Comparison of ENCODE assay signal across 10 cellular contexts in genomic region chr1:236687273-236687672, GRCh38. TPM values are rescaled to one million over a fixed set of nuclear protein-coding genes. Genes with fewer than 3 reads are reported as not detected.
A peak's percentile ranks its signal among the peaks of the same experiment; 100 is the strongest.
DNase-seq lines count a peak whose midpoint lies in the region; ATAC-seq and TF ChIP-seq lines count a peak whose summit lies in the region.
"Had no signal": no experiment of that assay in that cellular context is flagged by ENCODE, and none has a peak within 500 bp of the region (broad histone marks: within the 10 kb centered on the region; RNA-seq: fewer than 3 reads in every experiment).

No MANE protein-coding gene starts in this region.

- H3K36me3 Mint-ChIP-seq in GM23338 (ENCODE audit: low read depth), result peaks cover 7% of the 10 kb centered on the region
- peaks cover 4% of the 10 kb centered on the region for H3K36me3 Mint-ChIP-seq in T-helper 17 cell (ENCODE audit: low read depth)
- peaks cover 4% of the 10 kb centered on the region for H3K36me3 Mint-ChIP-seq in progenitor cell of endocrine pancreas (ENCODE audit: insufficient read depth)
- peaks cover 7% of the 10 kb centered on the region for H3K36me3 Mint-ChIP-seq in HFFc6 (ENCODE audit: low read depth)

- H3K9me3 Mint-ChIP-seq in GM23338 (peaks cover 12% of the 10 kb centered on the region), progenitor cell of endocrine pancreas (ENCODE audit: low read depth) (peaks cover 7% of the 10 kb centered on the region), HFFc6 (peaks cover 21% of the 10 kb centered on the region)

- H3K4me3 Mint-ChIP-seq in GM23338 (peak overlapping the region; percentile 71), T-helper 17 cell (peak overlapping the region; percentile 83), progenitor cell of endocrine pancreas (ENCODE audit: low read depth) (peak overlapping the region; percentile 37), HFFc6 (no peak overlapping the region)

- no peaks in the 10 kb centered on the region for H3K9me3 ChIP-seq in T-helper 17 cell (ENCODE audit: control insufficient read depth, low read length, poor library complexity, severe bottlenecking)
- peaks cover 0 to 8% (median 0%) of the 10 kb centered on the region in 11 donors for H3K9me3 ChIP-seq in heart right ventricle
- H3K9me3 ChIP-seq: adrenal gland had no signal

- H3K27ac ChIP-seq in GM23338 (ENCODE audit: low read depth) (no peak overlapping the region), heart right ventricle (peak overlapping the region; percentile 87 to 99 (median 95))
- H3K27ac ChIP-seq: adrenal gland had no signal

- DNase-seq in GM23338 (ENCODE audit: low spot score) (peak; percentile 24), T-helper 17 cell (no peak), heart right ventricle (peak in 1 of 2 donors; percentile 55), progenitor cell of endocrine pancreas (ENCODE audit: low spot score, unreplicated experiment) (no peak), HFFc6 (no peak)
- no peak for DNase-seq in stimulated activated CD4-positive, alpha-beta T cell treated with anti-CD3 and anti-CD28 coated beads, Interleukin-1b, Interleukin-23, amount 100 ng/mL, for 48 hours
- DNase-seq: adrenal gland, NCI-H1694 had no signal

- TF ChIP-seq CTCF in GM23338 (conservative IDR thresholded peaks at IDR 0.05; ENCODE audit: low read depth in 2 of 2) (no peak), heart right ventricle (IDR thresholded peaks at IDR 0.05) (no peak), progenitor cell of endocrine pancreas (IDR thresholded peaks at IDR 0.05; ENCODE audit: unreplicated experiment) (no peak), HFFc6 (IDR thresholded peaks at IDR 0.05) (no peak)

- no peaks in the 10 kb centered on the region for H3K79me2 ChIP-seq in GM23338 (replicated peaks; ENCODE audit: insufficient read depth)

- H3K4me3 ChIP-seq in GM23338 (peak overlapping the region; percentile 64), heart right ventricle (peak overlapping the region; percentile 24 to 74 (median 64))

- no peaks in the 10 kb centered on the region for H3K9me2 ChIP-seq in GM23338 (ENCODE audit: insufficient read depth)

- peaks cover 40% of the 10 kb centered on the region for H3K27me3 ChIP-seq in GM23338 (ENCODE audit: insufficient read depth)
- peaks cover 0 to 39% (median 6%) of the 10 kb centered on the region in 7 donors for H3K27me3 ChIP-seq in heart right ventricle

- H3K27ac Mint-ChIP-seq in GM23338 (no peak overlapping the region), T-helper 17 cell (no peak overlapping the region), progenitor cell of endocrine pancreas (no peak overlapping the region), HFFc6 (no peak overlapping the region)

- WGBS in heart right ventricle, 2 donors, result 16 to 27% methylated on average over 8 of the region's 8 CpGs

- H3K27me3 Mint-ChIP-seq in GM23338 (ENCODE audit: insufficient read depth, low read depth, poor library complexity) (peaks cover 27% of the 10 kb centered on the region), T-helper 17 cell (peaks cover 36% of the 10 kb centered on the region), progenitor cell of endocrine pancreas (peaks cover 80% of the 10 kb centered on the region), HFFc6 (ENCODE audit: insufficient read depth) (no peaks in the 10 kb centered on the region; the same call in 1 of the 2 replicates)

- intact Hi-C loops in heart right ventricle (cut with DNase I), result loop anchor here in 3 of 10 donors (5.0 kb wide), 3 partner anchors 60 to 80 kb away; no protein-coding TSS in a partner anchor

- peaks cover 4% of the 10 kb centered on the region for H3F3A ChIP-seq in GM23338 (replicated peaks; ENCODE audit: low read depth)

- H3K4me1 ChIP-seq in GM23338 (ENCODE audit: insufficient read depth), result peaks cover 8% of the 10 kb centered on the region; the same call in 1 of the 2 replicates
- peaks cover 0 to 17% (median 4%) of the 10 kb centered on the region in 9 donors for H3K4me1 ChIP-seq in heart right ventricle

- 0 out of 2 replicates have a peak, but pooled peaks cover 3% of the 10 kb centered on the region for H4K20me1 ChIP-seq in GM23338 (replicated peaks; ENCODE audit: insufficient read depth)

- peak overlapping the region; percentile 86 for H3K4me2 ChIP-seq in GM23338

- H2AFZ ChIP-seq in GM23338, result peak overlapping the region; percentile 96

- H3K4me1 Mint-ChIP-seq in GM23338 (peaks cover 13% of the 10 kb centered on the region), T-helper 17 cell (peaks cover 13% of the 10 kb centered on the region), progenitor cell of endocrine pancreas (ENCODE audit: low read depth) (peaks cover 3% of the 10 kb centered on the region), HFFc6 (ENCODE audit: low read depth) (0 out of 2 replicates have a peak, but pooled peaks cover 5% of the 10 kb centered on the region)

- no peaks in the 10 kb centered on the region for H3K36me3 ChIP-seq in GM23338 (ENCODE audit: insufficient read depth)
- H3K36me3 ChIP-seq in heart right ventricle, result no peaks in the 10 kb centered on the region
- H3K36me3 ChIP-seq: adrenal gland had no signal

- ATAC-seq in GM23338 (peak; percentile 24), T-helper 17 cell (no peak), heart right ventricle (peak; percentile 35 to 72 (median 63)), GM21619 (IDR thresholded peaks at IDR 0.05; ENCODE audit: unreplicated experiment) (no peak)

TF ChIP-seq in GM23338, 12 proteins besides CTCF, POLR2A, EP300 and RAD21 (continues in another document):
- no peak for TF ChIP-seq EZH2phosphoT487 (IDR thresholded peaks at IDR 0.05; ENCODE audit: unreplicated experiment)
- TF ChIP-seq ZNF114 (CRISPR knock-in tag; IDR thresholded peaks at IDR 0.05), result no peak
- no peak for TF ChIP-seq POLR2AphosphoS5 (IDR thresholded peaks at IDR 0.05; ENCODE audit: low read depth)
- TF ChIP-seq JUNB (IDR thresholded peaks at IDR 0.05; ENCODE audit: unreplicated experiment), result no peak
- TF ChIP-seq ZNF331 (CRISPR knock-in tag; IDR thresholded peaks at IDR 0.05; ENCODE audit: low read depth), result no peak
- no peak for TF ChIP-seq REST (IDR thresholded peaks at IDR 0.05; ENCODE audit: unreplicated experiment)
- no peak for TF ChIP-seq CREB1 (CRISPR knock-in tag; IDR thresholded peaks at IDR 0.05; ENCODE audit: low read depth)
- no peak for TF ChIP-seq ETS1 (IDR thresholded peaks at IDR 0.05)
- no peak for TF ChIP-seq EZH2 (IDR thresholded peaks at IDR 0.05; ENCODE audit: low read depth, unreplicated experiment)
- TF ChIP-seq STAT1 (IDR thresholded peaks at IDR 0.05; ENCODE audit: unreplicated experiment), result no peak
- TF ChIP-seq NANOG (IDR thresholded peaks at IDR 0.05; ENCODE audit: borderline replicate concordance), result no peak

RNA-seq across cellular contexts. Expression of gene ACTN2, which starts 1.0 kb away (rescaled TPM):
- 1.8 and 1.9 TPM in 2 replicates for total RNA-seq in GM23338 (2014; rRNA removed; shearing (Covaris generic))
- 2.2 and 2.8 TPM in 2 replicates for polyA plus RNA-seq in GM23338 (2016; fragmentation: Nextera tagmentation; extraction: Ambion mirVana)
- total RNA-seq in T-helper 17 cell, result not detected
- total RNA-seq in heart right ventricle, result 1,000 to 10,000 TPM; 2,366 to 4,290 (median 3,682) TPM
- 1,000 to 10,000 TPM in 1 of 2 donors, 100 to 1,000 TPM in 1; 599 to 1,375 TPM for polyA plus RNA-seq in heart right ventricle
- 0.10 TPM in 1 of 2 replicates, not detected in the other for total RNA-seq in progenitor cell of endocrine pancreas
- not detected for total RNA-seq in HFFc6 (2021; fragmentation: NEBNext Ultra II Directional; extraction: Animal tissue kit (Norgen Biotek cat#: 25700))
- total RNA-seq: OCI-LY7 had no signal

Comparison
In these comparisons a context has a peak if more than half of its experiments do, and no peak if none do; other contexts are left out.
1. ATAC-seq: peak in GM23338 (single experiment) and heart right ventricle (8 of 8); none in T-helper 17 cell (single experiment) and GM21619 (single experiment).
2. RNA of gene ACTN2, which starts 1.0 kb away (total RNA-seq): 2,366 to 4,290 TPM in heart right ventricle; 1.8 to 1.9 TPM in GM23338, not detected in T-helper 17 cell, 0.10 TPM in progenitor cell of endocrine pancreas and not detected in HFFc6; every median in the first group is over 100 times any median in the second.